In the genomic region with DNA sequence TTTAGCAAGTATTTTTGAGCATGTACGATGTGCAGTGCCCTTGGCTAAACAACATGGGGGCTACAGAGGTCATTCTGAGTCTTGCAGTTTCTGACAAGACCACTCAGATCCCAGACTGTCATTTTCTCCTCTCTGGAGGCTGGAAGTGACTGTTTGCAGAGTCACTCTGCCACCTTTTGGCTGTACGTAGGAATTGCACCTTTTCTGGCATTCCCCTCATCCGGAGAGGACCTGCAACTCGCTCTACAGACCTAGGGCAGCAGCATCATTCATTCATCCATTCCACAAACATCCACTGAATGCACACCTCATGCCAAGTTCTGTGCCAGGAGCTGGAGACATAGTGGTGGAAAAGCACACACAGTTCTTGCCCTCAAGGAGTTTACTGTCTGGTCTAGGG, we compare ENCODE assay signal across 8 cellular contexts.
A peak's percentile ranks its signal among the peaks of the same experiment; 100 is the strongest.
DNase-seq lines count a peak whose midpoint lies in the region; ATAC-seq and TF ChIP-seq lines count a peak whose summit lies in the region.

No MANE protein-coding gene starts in this region.

- intact Hi-C loops in OCI-LY7 (cut with micrococcal nuclease; ENCODE audit: unreplicated experiment) = no loop called here
- intact Hi-C loops in esophagus muscularis mucosa (cut with DNase I) = no loop called here

- ATAC-seq in HG02870 (IDR thresholded peaks at IDR 0.05; ENCODE audit: unreplicated experiment) (peak; percentile 68), HG03025 (IDR thresholded peaks at IDR 0.05; ENCODE audit: low FRiP score, unreplicated experiment) (no peak)

- POLR2A ChIA-PET in OCI-LY7 (lab: Charles Lee) = no interaction called here

- TF ChIP-seq CTCF in OCI-LY7 (conservative IDR thresholded peaks at IDR 0.05; ENCODE audit: low read length) (peak; percentile 57), esophagus muscularis mucosa (IDR thresholded peaks at IDR 0.05) (peak in 1 of 3 experiments; percentile 19)

- H3K9me3 ChIP-seq in OCI-LY7 (ENCODE audit: low read length) (no peaks in the 10 kb centered on the region), esophagus muscularis mucosa (peaks cover 0 to 10% (median 0%) of the 10 kb centered on the region in 4 donors)

- H3K9me2 ChIP-seq in OCI-LY7 (ENCODE audit: insufficient read depth, low read length) = no peaks in the 10 kb centered on the region

- BruUV-seq in OCI-LY7 (replicated peaks; lab: Mats Ljungman, UMichigan) = no TSS peak

- TF ChIP-seq EP300 in esophagus muscularis mucosa (IDR thresholded peaks at IDR 0.05) = no peak

- TF ChIP-seq POLR2A in esophagus muscularis mucosa (IDR thresholded peaks at IDR 0.05; ENCODE audit: low read depth) = no peak

- DNase-seq in activated T-cell treated with anti-CD3 and anti-CD28 coated beads for 24 hours (ENCODE audit: low read depth) (peak; percentile 1), OCI-LY7 (ENCODE audit: low spot score) (peak; percentile 0), dermis microvascular lymphatic vessel endothelial cell (ENCODE audit: low read depth in 2 of 2) (peak; percentile 29 to 38), renal cortical epithelial cell (ENCODE audit: low read depth) (peak; percentile 3), esophagus muscularis mucosa (ENCODE audit: extremely low spot score) (no peak)
- DNase-seq in activated T-cell treated with anti-CD3 and anti-CD28 coated beads, Interleukin-2, amount 50 U/mL, for 1 hour = no peak

- H2AFZ ChIP-seq in OCI-LY7 (ENCODE audit: low read length) = no peak overlapping the region

- CTCF ChIA-PET in OCI-LY7 (lab: Charles Lee; ENCODE audit: unreplicated experiment) = interaction anchor here (0.6 kb wide), 1 partner anchor 80 kb away, joined by 3 read pairs; no protein-coding TSS in a partner anchor

- no peaks in the 10 kb centered on the region for H3K79me2 ChIP-seq in OCI-LY7 (ENCODE audit: insufficient read depth, low read depth, low read length)

- WGBS in esophagus muscularis mucosa = 8% methylated on average over 3 of the region's 4 CpGs

- H3K36me3 ChIP-seq in OCI-LY7 (ENCODE audit: insufficient read depth, low read length) = no peaks in the 10 kb centered on the region
- no peaks in the 10 kb centered on the region for H3K36me3 ChIP-seq in esophagus muscularis mucosa

- H3K4me2 ChIP-seq in OCI-LY7 (ENCODE audit: low read length) = no peak overlapping the region

- H3K4me3 ChIP-seq in OCI-LY7 (ENCODE audit: low read depth, low read length, poor library complexity, severe bottlenecking) (no peak overlapping the region), esophagus muscularis mucosa (no peak overlapping the region)

- no peaks in the 10 kb centered on the region for H3K4me1 ChIP-seq in OCI-LY7 (ENCODE audit: insufficient read depth, low read length, poor library complexity, severe bottlenecking)
- no peaks in the 10 kb centered on the region for H3K4me1 ChIP-seq in esophagus muscularis mucosa

- H3K27ac ChIP-seq in OCI-LY7 (ENCODE audit: low read depth, low read length, poor library complexity, severe bottlenecking) (no peak overlapping the region), esophagus muscularis mucosa (replicated peaks in 1 of 4) (no peak overlapping the region)

- H4K20me1 ChIP-seq in OCI-LY7 (ENCODE audit: insufficient read depth, low read length) = no peaks in the 10 kb centered on the region

- no peaks in the 10 kb centered on the region for H3K27me3 ChIP-seq in esophagus muscularis mucosa

Comparison
In these comparisons a context has a peak if more than half of its experiments do, and no peak if none do; other contexts are left out.
1. DNase-seq: peak in activated T-cell treated with anti-CD3 and anti-CD28 coated beads for 24 hours (single experiment), OCI-LY7 (single experiment), dermis microvascular lymphatic vessel endothelial cell (2 of 2) and renal cortical epithelial cell (single experiment); none in activated T-cell treated with anti-CD3 and anti-CD28 coated beads, Interleukin-2, amount 50 U/mL, for 1 hour (single experiment) and esophagus muscularis mucosa (single experiment).